Comparison of ENCODE assay signal across 11 cellular contexts in the genomic region with DNA sequence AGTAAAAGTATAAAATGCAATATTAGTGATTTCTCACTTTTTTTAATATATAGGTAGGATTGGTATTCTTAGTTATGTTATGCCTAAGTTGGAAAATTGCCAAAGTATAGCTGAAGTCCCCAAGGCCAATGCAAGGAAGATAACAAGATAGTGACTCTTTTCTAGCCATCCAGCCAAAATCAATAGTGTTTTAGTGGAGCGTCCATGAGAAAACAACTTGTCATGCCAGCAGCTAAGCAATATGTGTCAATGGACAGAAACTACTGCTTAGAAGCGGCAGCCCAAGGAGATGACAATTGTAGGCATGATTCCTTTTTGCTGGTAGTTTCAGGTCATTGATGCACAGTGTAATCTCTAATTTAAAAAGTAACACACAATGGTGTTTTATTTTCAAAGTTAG.
"Had no signal": no experiment of that assay in that cellular context is flagged by ENCODE, and none has a peak within 500 bp of the region (broad histone marks: within the 10 kb centered on the region; RNA-seq: fewer than 3 reads in every experiment).

No MANE protein-coding gene starts in this region.

- H3K4me1 ChIP-seq: HAP-1 had no signal

- ATAC-seq: GM23338, HCT116 had no signal

- H3K9me3 ChIP-seq: HAP-1 had no signal

- H3K9ac ChIP-seq: GM23248 had no signal

- H3K4me3 ChIP-seq: GM23248, GM23338, HAP-1 had no signal

- H3K36me3 ChIP-seq: HAP-1 had no signal

- H3K4me1 Mint-ChIP-seq: GM23338 had no signal

- H3K9me3 Mint-ChIP-seq: GM23338 had no signal

- H3K27ac Mint-ChIP-seq: GM23338, H9, HFFc6 had no signal

- FAIRE-seq: H1, H54 had no signal

- DNase-seq: GM23248, GOT3, H7, H9, HCEC 1CT, HFFc6 had no signal

- H3K27ac ChIP-seq: GM23248 had no signal

- H3K4me3 Mint-ChIP-seq: GM23338, H9, HFFc6 had no signal

- H2AFZ ChIP-seq: GM23248, GM23338 had no signal

- H3K4me2 ChIP-seq: GM23338 had no signal
